Comparison of ENCODE assay signal across 21 cellular contexts in the genomic region with DNA sequence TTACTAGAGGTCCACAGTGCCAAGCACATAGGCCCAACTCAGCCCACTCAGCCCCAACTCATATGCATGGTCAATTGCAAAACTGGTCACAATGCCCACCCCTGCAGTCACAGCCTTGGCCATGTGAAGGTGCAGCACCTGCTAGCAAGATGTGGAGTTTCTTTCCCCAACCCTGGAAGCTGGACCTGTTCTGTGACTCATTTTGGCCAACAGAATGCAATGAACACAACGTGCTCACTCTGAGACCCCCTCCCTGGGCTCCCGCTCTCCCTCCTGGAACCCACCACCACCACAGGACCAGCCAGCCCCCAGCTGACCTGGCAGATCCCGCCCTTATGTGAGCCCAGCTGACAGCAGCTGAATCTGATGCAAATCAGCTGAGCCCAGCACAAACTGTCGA. TPM values are rescaled to one million over a fixed set of nuclear protein-coding genes. Genes with fewer than 3 reads are reported as not detected.
"Had no signal": no experiment of that assay in that cellular context is flagged by ENCODE, and none has a peak within 500 bp of the region (broad histone marks: within the 10 kb centered on the region; RNA-seq: fewer than 3 reads in every experiment).

No MANE protein-coding gene starts in this region.

- ATAC-seq: heart left ventricle; left colon; naive thymus-derived CD8-positive, alpha-beta T cell had no signal

- DNase-seq: activated CD4-positive, CD25-positive, alpha-beta regulatory T cell treated with anti-CD3 and anti-CD28 coated beads, Interleukin-2, amount 50 U/mL, for 72 hours; activated naive CD4-positive, alpha-beta T cell; activated naive CD8-positive, alpha-beta T cell treated with anti-CD3 and anti-CD28 coated beads, Interleukin-2, amount 10 ng/mL, durations not matched to agents 7 days and 5 days; effector memory CD4-positive, alpha-beta T cell; foreskin melanocyte; immature natural killer cell; left colon; mammary epithelial cell; naive thymus-derived CD8-positive, alpha-beta T cell; stomach; T1000 had no signal

- H3K36me3 ChIP-seq: right atrium auricular region had no signal

- H3K4me1 Mint-ChIP-seq: activated naive CD8-positive, alpha-beta T cell treated with anti-CD3 and anti-CD28 coated beads, Interleukin-2, amount 10 ng/mL, durations not matched to agents 7 days and 5 days; brain; central memory CD8-positive, alpha-beta T cell; immature natural killer cell; naive thymus-derived CD8-positive, alpha-beta T cell had no signal

- H3K36me3 Mint-ChIP-seq: activated naive CD8-positive, alpha-beta T cell treated with anti-CD3 and anti-CD28 coated beads, Interleukin-2, amount 10 ng/mL, durations not matched to agents 7 days and 5 days; brain; immature natural killer cell; naive thymus-derived CD8-positive, alpha-beta T cell had no signal

- H3K27me3 ChIP-seq: heart left ventricle, right atrium auricular region, stomach, testis had no signal

- H3K27ac ChIP-seq: heart left ventricle, right atrium auricular region, SK-N-MC, stomach, testis had no signal

- H3K4me3 Mint-ChIP-seq: activated naive CD8-positive, alpha-beta T cell treated with anti-CD3 and anti-CD28 coated beads, Interleukin-2, amount 10 ng/mL, durations not matched to agents 7 days and 5 days; brain; central memory CD8-positive, alpha-beta T cell; dendritic cell treated with granulocyte-macrophage colony-stimulating factor and Interleukin-4, amounts not matched to agents 40 ng/mL and 50 ng/mL, for 4 days; immature natural killer cell; naive thymus-derived CD8-positive, alpha-beta T cell had no signal

- H3K4me3 ChIP-seq: heart left ventricle, right atrium auricular region, SK-N-MC, stomach, testis had no signal

- H3K9me3 ChIP-seq: heart left ventricle, right atrium auricular region, stomach, testis had no signal

- H3K4me1 ChIP-seq: heart left ventricle, right atrium auricular region, stomach, testis had no signal

- H3K9me3 Mint-ChIP-seq: activated naive CD8-positive, alpha-beta T cell treated with anti-CD3 and anti-CD28 coated beads, Interleukin-2, amount 10 ng/mL, durations not matched to agents 7 days and 5 days; brain; central memory CD8-positive, alpha-beta T cell; dendritic cell treated with granulocyte-macrophage colony-stimulating factor and Interleukin-4, amounts not matched to agents 40 ng/mL and 50 ng/mL, for 4 days; immature natural killer cell; naive thymus-derived CD8-positive, alpha-beta T cell had no signal

- H3K27ac Mint-ChIP-seq: activated naive CD8-positive, alpha-beta T cell treated with anti-CD3 and anti-CD28 coated beads, Interleukin-2, amount 10 ng/mL, durations not matched to agents 7 days and 5 days; brain; dendritic cell treated with granulocyte-macrophage colony-stimulating factor and Interleukin-4, amounts not matched to agents 40 ng/mL and 50 ng/mL, for 4 days; immature natural killer cell; naive thymus-derived CD8-positive, alpha-beta T cell; progenitor cell of endocrine pancreas had no signal

RNA-seq across cellular contexts. Expression of a gene that starts 34.4 kb away (rescaled TPM):
- total RNA-seq: activated naive CD8-positive, alpha-beta T cell treated with anti-CD3 and anti-CD28 coated beads, Interleukin-2, amount 10 ng/mL, durations not matched to agents 7 days and 5 days; fibroblast of lung; mononuclear cell; naive thymus-derived CD8-positive, alpha-beta T cell had no signal
- polyA plus RNA-seq: fibroblast of lung; immature natural killer cell; naive thymus-derived CD8-positive, alpha-beta T cell had no signal
